8 cellular contexts compared by ENCODE assay signal in the genomic region with DNA sequence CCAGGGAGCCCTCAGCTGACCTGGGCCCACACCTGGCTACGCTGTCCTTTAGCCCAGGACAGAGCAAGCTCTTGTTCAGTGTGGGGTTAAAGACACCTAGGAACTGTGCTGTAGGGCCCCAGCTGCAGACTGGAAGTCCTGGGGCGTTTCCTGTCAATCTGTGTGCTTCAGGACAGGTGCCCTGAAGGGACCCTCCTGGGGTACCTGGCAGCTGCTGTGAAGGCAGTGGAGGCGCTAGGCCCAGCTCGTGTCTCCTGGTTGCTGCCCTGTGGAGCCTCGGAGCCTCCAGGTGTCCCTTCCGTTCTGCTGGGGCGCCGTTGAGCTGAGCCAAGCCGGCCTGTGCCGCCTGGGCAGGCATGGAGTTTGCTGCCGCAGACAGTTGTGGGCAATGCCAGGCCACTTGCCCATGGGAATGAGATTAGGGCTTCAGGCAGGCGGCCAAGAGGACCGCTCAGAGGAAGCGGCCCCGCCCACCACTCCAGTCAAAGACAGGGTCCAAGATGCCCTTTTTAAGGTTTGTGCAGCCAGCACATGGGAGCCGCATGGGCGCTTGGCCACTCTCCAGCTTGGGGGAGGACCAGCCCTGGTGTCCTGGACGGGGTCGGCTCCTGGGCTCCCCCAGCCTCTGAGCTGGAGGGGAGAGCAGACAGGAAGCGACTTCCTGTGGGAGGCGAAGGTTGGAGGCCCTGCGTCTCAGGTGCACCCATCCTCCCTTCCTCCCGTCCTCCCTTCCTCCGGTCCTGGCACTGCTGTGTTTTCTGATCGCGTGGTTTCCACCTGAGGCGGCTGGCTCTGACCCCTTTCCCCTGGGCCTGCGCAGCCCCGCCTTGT. TPM values are rescaled to one million over a fixed set of nuclear protein-coding genes. Genes with fewer than 3 reads are reported as not detected.
DNase-seq lines count a peak whose midpoint lies in the region; ATAC-seq and TF ChIP-seq lines count a peak whose summit lies in the region.

No MANE protein-coding gene starts in this region.

- POLR2A ChIA-PET in AG04450 (lab: Yijun Ruan, JAX) = interaction anchor here (0.9 to 1.4 kb wide), 5 partner anchors 12 to 124 kb away, joined by 3 read pairs; a partner anchor contains a TSS

- CTCF ChIA-PET in AG04450 (lab: Charles Lee) = interaction anchor here (0.9 kb wide), 1 partner anchor 30 kb away, joined by 4 read pairs; no protein-coding TSS in a partner anchor

- peaks cover 3% of the 10 kb centered on the region in 2 donors for H3K4me1 ChIP-seq in aorta (ENCODE audit: control insufficient read depth in 1 of 2, insufficient read depth in 2 of 2, low read length in 2 of 2)

- H3K9me3 Mint-ChIP-seq in memory B cell = no peaks in the 10 kb centered on the region

- H3K27ac ChIP-seq in AG04450 (ENCODE audit: low read depth, low read length) (peak overlapping the region; percentile 21), caudate nucleus (ENCODE audit: low read depth, low read length) (peak overlapping the region; percentile 14), aorta (ENCODE audit: low read depth in 1 of 2, low read length in 2 of 2) (no peak overlapping the region)

- H3K27ac Mint-ChIP-seq in memory B cell = peak overlapping the region; percentile 62

- no peaks in the 10 kb centered on the region for H3K27me3 Mint-ChIP-seq in memory B cell

- ATAC-seq in memory B cell (ENCODE audit: low read depth) (no peak), aorta (ENCODE audit: low FRiP score) (no peak), GM21360 (IDR thresholded peaks at IDR 0.05; ENCODE audit: unreplicated experiment) (no peak), HG02885 (IDR thresholded peaks at IDR 0.05; ENCODE audit: poor library complexity, unreplicated experiment) (no peak)

- no peaks in the 10 kb centered on the region for H3K27me3 ChIP-seq in AG04450 (ENCODE audit: control insufficient read depth, insufficient read depth, low read length)
- no peaks in the 10 kb centered on the region for H3K27me3 ChIP-seq in aorta (ENCODE audit: control insufficient read depth in 1 of 2, insufficient read depth in 2 of 2, low read length in 1 of 2)

- peak overlapping the region; percentile 32 for H3K4me3 ChIP-seq in AG04450 (ENCODE audit: low read depth, low read length)
- no peak overlapping the region for H3K4me3 ChIP-seq in aorta (ENCODE audit: low read length in 2 of 2)

- WGBS in aorta, 2 donors = 11 to 12% methylated on average over 29 of the region's 29 CpGs

- H3K36me3 Mint-ChIP-seq in memory B cell = peaks cover 14% of the 10 kb centered on the region

- DNase-seq in AG04450 (ENCODE audit: low read depth, low spot score) = no peak
- DNase-seq in LHCN-M2 (ENCODE audit: low read depth) = peak; percentile 74
- DNase-seq in caudate nucleus (lab: John Stamatoyannopoulos, UW) = peak in 2 of 61 donors; percentile 17 to 28
- DNase-seq in memory B cell (ENCODE audit: low spot score in 2 of 2) = no peak
- peak; percentile 90 to 93 for DNase-seq in aorta
- no peak for DNase-seq in NCI-H128 (lab: John Stamatoyannopoulos, UW; ENCODE audit: unreplicated experiment)

- TF ChIP-seq CTCF in AG04450 (IDR thresholded peaks at IDR 0.05; ENCODE audit: low read depth, low read length) = no peak

- H3K9me3 ChIP-seq in AG04450 (ENCODE audit: control insufficient read depth, insufficient read depth, low read length) = no peaks in the 10 kb centered on the region; the same call in 1 of the 2 replicates
- no peaks in the 10 kb centered on the region for H3K9me3 ChIP-seq in aorta (ENCODE audit: control insufficient read depth, low read length)

- H3K36me3 ChIP-seq in aorta (ENCODE audit: control insufficient read depth in 1 of 2, insufficient read depth in 2 of 2, low read length in 1 of 2) = peaks cover 3 to 15% of the 10 kb centered on the region in 2 donors

- peak overlapping the region; percentile 24 for H3K4me3 Mint-ChIP-seq in memory B cell

- intact Hi-C loops in aorta (cut with DNase I) = no loop called here

- peaks cover 24% of the 10 kb centered on the region for H3K4me1 Mint-ChIP-seq in memory B cell

RNA-seq across cellular contexts. Expression of a gene that starts 4.0 kb away (rescaled TPM):
- 141 and 216 TPM in 2 replicates for polyA plus RNA-seq in AG04450 (2011; rRNA removed)
- 159 and 225 TPM in 2 replicates for polyA minus RNA-seq in AG04450 (2011; rRNA and poly(A)+ RNA removed)
- 425 and 475 TPM in 2 replicates for total RNA-seq in LHCN-M2 (2014; rRNA removed)
- 609 TPM for polyA plus RNA-seq in LHCN-M2 (2012)
- total RNA-seq in aorta = 100 to 1,000 TPM; 192 to 218 TPM
- polyA plus RNA-seq in aorta = 10 to 100 TPM; 46.7 to 90.4 TPM

RNA-seq across cellular contexts. Expression of a gene that starts 20.5 kb away (rescaled TPM):
- polyA plus RNA-seq in AG04450 (2011; rRNA removed) (1.3 and 2.2 TPM in 2 replicates), aorta (not detected)
- polyA minus RNA-seq in AG04450 (2011; rRNA and poly(A)+ RNA removed) = 1.6 and 2.1 TPM in 2 replicates
- total RNA-seq in LHCN-M2 (2014; rRNA removed) (0.06 TPM in 1 of 2 replicates, not detected in the other), aorta (not detected)
- 0.27 TPM for polyA plus RNA-seq in LHCN-M2 (2012)

RNA-seq across cellular contexts. Expression of a gene that starts 26.4 kb away (rescaled TPM):
- polyA plus RNA-seq in AG04450 (2011; rRNA removed) (0.04 TPM in 1 of 2 replicates, not detected in the other), aorta (under 1 TPM in 1 of 2 donors, not detected in 1; 0.49 TPM)
- polyA minus RNA-seq in AG04450 (2011; rRNA and poly(A)+ RNA removed) = not detected in 2 replicates
- total RNA-seq in LHCN-M2 (2014; rRNA removed) (not detected in 2 replicates), aorta (under 1 TPM in 1 of 2 donors, not detected in 1; 0.72 TPM)
- polyA plus RNA-seq in LHCN-M2 (2012) = not detected

RNA-seq across cellular contexts. Expression of a gene that starts 39.6 kb away (rescaled TPM):
- polyA plus RNA-seq in AG04450 (2011; rRNA removed) = not detected in 2 replicates
- not detected in 2 replicates for polyA minus RNA-seq in AG04450 (2011; rRNA and poly(A)+ RNA removed)
- not detected in 2 replicates for total RNA-seq in LHCN-M2 (2014; rRNA removed)
- not detected for polyA plus RNA-seq in LHCN-M2 (2012)
- total RNA-seq in aorta = not detected
- polyA plus RNA-seq in aorta = not detected

RNA-seq across cellular contexts. Expression of a gene that starts 50.3 kb away (rescaled TPM):
- 0.07 and 0.09 TPM in 2 replicates for polyA plus RNA-seq in AG04450 (2011; rRNA removed)
- 0.18 TPM in 1 of 2 replicates, not detected in the other for polyA minus RNA-seq in AG04450 (2011; rRNA and poly(A)+ RNA removed)
- total RNA-seq in LHCN-M2 (2014; rRNA removed) = 0.46 and 0.58 TPM in 2 replicates
- polyA plus RNA-seq in LHCN-M2 (2012) = 1.1 TPM
- total RNA-seq in aorta = under 1 TPM in 1 of 2 donors, not detected in 1; 0.12 TPM
- 10 to 100 TPM in 1 of 2 donors, 1 to 10 TPM in 1; 1.0 to 53.3 TPM for polyA plus RNA-seq in aorta

Comparison
In these comparisons a context has a peak if more than half of its experiments do, and no peak if none do; other contexts are left out.
1. DNase-seq: peak in LHCN-M2 (single experiment) and aorta (2 of 2); none in AG04450 (single experiment), memory B cell (0 of 2) and NCI-H128 (single experiment).
2. H3K27ac ChIP-seq: peak in AG04450 (single experiment) and caudate nucleus (single experiment); none in aorta (0 of 2).